In genomic region chr1:152034654-152035405, GRCh38 we compare ENCODE assay signal across 8 cellular contexts. TPM values are rescaled to one million over a fixed set of nuclear protein-coding genes. Genes with fewer than 3 reads are reported as not detected.
DNase-seq lines count a peak whose midpoint lies in the region; ATAC-seq and TF ChIP-seq lines count a peak whose summit lies in the region.

No MANE protein-coding gene starts in this region.

- 38% methylated on average over 8 of the region's 8 CpGs for WGBS in liver

- H3K27ac Mint-ChIP-seq in GM23338: peak overlapping the region; percentile 45

- H3K4me3 Mint-ChIP-seq in GM23338: peak overlapping the region; percentile 85

- H3K36me3 ChIP-seq in GM23338 (ENCODE audit: insufficient read depth) (peaks cover 17% of the 10 kb centered on the region), liver (ENCODE audit: control insufficient read depth in 4 of 4, insufficient read depth in 3 of 4, low read depth in 1 of 4, low read length in 3 of 4) (peaks cover 0 to 3% (median 0%) of the 10 kb centered on the region in 4 donors)

- H3K9ac ChIP-seq in liver (ENCODE audit: low read depth in 1 of 2, low read length in 2 of 2): peak overlapping the region; percentile 15 to 75

- H3K27me3 ChIP-seq in GM23338 (ENCODE audit: insufficient read depth) (peaks cover 17% of the 10 kb centered on the region), liver (ENCODE audit: control insufficient read depth in 4 of 4, insufficient read depth in 4 of 4, low read length in 3 of 4) (peaks cover 0 to 2% (median 0%) of the 10 kb centered on the region in 4 donors)

- no peaks in the 10 kb centered on the region for H3K79me2 ChIP-seq in GM23338 (replicated peaks; ENCODE audit: insufficient read depth)

- peak; percentile 98 for DNase-seq in DMS153 treated with DMSO at 0.1 percent for 48 hours (lab: John Stamatoyannopoulos, UW; ENCODE audit: unreplicated experiment)
- peak; percentile 90 for DNase-seq in GM23338 (ENCODE audit: low spot score)
- peak; percentile 85 for DNase-seq in NCI-H1436 treated with DMSO at 0.1 percent for 48 hours (lab: John Stamatoyannopoulos, UW)
- peak; percentile 37 for DNase-seq in cerebellar cortex (ENCODE audit: low spot score)
- DNase-seq in stimulated activated CD8-positive, alpha-beta memory T cell treated with anti-CD3 and anti-CD28 coated beads, Interleukin-15, amount 100 ng/mL, for 24 hours (ENCODE audit: low read depth): peak; percentile 23
- DNase-seq in NCI-H345 treated with DMSO at 0.1 percent for 48 hours (lab: John Stamatoyannopoulos, UW; ENCODE audit: unreplicated experiment): no peak

- H3K9me3 Mint-ChIP-seq in GM23338: no peaks in the 10 kb centered on the region

- no peaks in the 10 kb centered on the region for H4K20me1 ChIP-seq in GM23338 (replicated peaks; ENCODE audit: insufficient read depth)

- H3K36me3 Mint-ChIP-seq in GM23338 (ENCODE audit: low read depth): peaks cover 13% of the 10 kb centered on the region

- H3K9me2 ChIP-seq in GM23338 (ENCODE audit: insufficient read depth): no peaks in the 10 kb centered on the region

- H3K4me1 Mint-ChIP-seq in GM23338: peaks cover 26% of the 10 kb centered on the region

- H3F3A ChIP-seq in GM23338 (replicated peaks; ENCODE audit: low read depth): no peaks in the 10 kb centered on the region; the same call in 1 of the 2 replicates

- ATAC-seq in GM23338: peak; percentile 70

- TF ChIP-seq CTCF in GM23338 (conservative IDR thresholded peaks at IDR 0.05; ENCODE audit: low read depth in 2 of 2): peak; percentile 62 to 73
- TF ChIP-seq CTCF in VCaP (conservative IDR thresholded peaks at IDR 0.05): peak; percentile 81
- peak; percentile 33 for TF ChIP-seq CTCF in liver (IDR thresholded peaks at IDR 0.05; ENCODE audit: low read depth, low read length, missing input control)

- no peak for TF ChIP-seq RAD21 in liver (IDR thresholded peaks at IDR 0.05)

- no peaks in the 10 kb centered on the region for H3K9me3 ChIP-seq in liver (ENCODE audit: control insufficient read depth in 4 of 4, low read length in 3 of 4)

- peak overlapping the region; percentile 96 for H3K4me2 ChIP-seq in GM23338

- H3K27me3 Mint-ChIP-seq in GM23338 (ENCODE audit: insufficient read depth, low read depth, poor library complexity): peaks cover 13% of the 10 kb centered on the region

- peak overlapping the region; percentile 2; the same call in 1 of the 2 replicates for H2AFZ ChIP-seq in GM23338

- peak overlapping the region; percentile 87 for H3K27ac ChIP-seq in GM23338 (ENCODE audit: low read depth)
- peak overlapping the region; percentile 98 for H3K27ac ChIP-seq in VCaP
- H3K27ac ChIP-seq in liver (ENCODE audit: low read depth in 1 of 2, low read length in 2 of 2): peak overlapping the region; percentile 80 to 93

- H3K4me1 ChIP-seq in GM23338 (ENCODE audit: insufficient read depth) (peaks cover 29% of the 10 kb centered on the region), liver (ENCODE audit: control insufficient read depth in 4 of 4, insufficient read depth in 4 of 4, low read length in 3 of 4) (peaks cover 3 to 14% (median 6%) of the 10 kb centered on the region in 4 donors)

- H3K4me3 ChIP-seq in GM23338 (peak overlapping the region; percentile 78), liver (ENCODE audit: low read depth in 1 of 3, low read length in 3 of 3) (peak overlapping the region in 2 of 3 donors; percentile 32 to 56)

TF ChIP-seq in GM23338, 12 proteins besides CTCF, POLR2A, EP300 and RAD21:
- TF ChIP-seq ZNF331 (CRISPR knock-in tag; IDR thresholded peaks at IDR 0.05; ENCODE audit: low read depth) (no peak), POLR2AphosphoS5 (IDR thresholded peaks at IDR 0.05; ENCODE audit: low read depth) (0 out of 2 replicates have a peak, but pooled peaks have one; percentile 9)
TF ChIP-seq in GM23338: peak in this region for 1.

TF ChIP-seq in liver, 16 proteins besides CTCF, POLR2A, EP300 and RAD21:
- TF ChIP-seq SP1 (IDR thresholded peaks at IDR 0.05) (peak; percentile 13), FOXA2 (IDR thresholded peaks at IDR 0.05) (no peak)
TF ChIP-seq in liver: peak in this region for 1.

RNA-seq across cellular contexts. Expression of gene S100A11, which starts 2.0 kb away (rescaled TPM):
- total RNA-seq in GM23338 (2014; rRNA removed; shearing (Covaris generic)): 73.1 and 78.6 TPM in 2 replicates
- polyA plus RNA-seq in GM23338 (2016; fragmentation: Nextera tagmentation; extraction: Ambion mirVana) (596 and 668 TPM in 2 replicates), liver (10 to 100 TPM; 51.6 to 76.1 TPM)
- 10 to 100 TPM in 1 of 2 donors, 1 to 10 TPM in 1; 9.9 to 10.3 TPM for total RNA-seq in liver

RNA-seq across cellular contexts. Expression of gene S100A10, which starts 41.2 kb away (rescaled TPM):
- total RNA-seq in GM23338 (2014; rRNA removed; shearing (Covaris generic)): 25.6 and 35.9 TPM in 2 replicates
- polyA plus RNA-seq in GM23338 (2016; fragmentation: Nextera tagmentation; extraction: Ambion mirVana): 634 and 677 TPM in 2 replicates
- total RNA-seq in liver: 10 to 100 TPM in 1 of 2 donors, 1 to 10 TPM in 1; 7.0 to 23.1 TPM
- polyA plus RNA-seq in liver: 10 to 100 TPM; 47.8 to 99.5 TPM

RNA-seq across cellular contexts. Expression of gene TCHHL1, which starts 54.0 kb away (rescaled TPM):
- not detected in 2 replicates for total RNA-seq in GM23338 (2014; rRNA removed; shearing (Covaris generic))
- polyA plus RNA-seq in GM23338 (2016; fragmentation: Nextera tagmentation; extraction: Ambion mirVana) (not detected in 2 replicates), liver (not detected)
- total RNA-seq in liver: not detected
